In genomic region chr12:114668905-114669304, GRCh38 we compare ENCODE assay signal across 12 cellular contexts. TPM values are rescaled to one million over a fixed set of nuclear protein-coding genes. Genes with fewer than 3 reads are reported as not detected.
DNase-seq lines count a peak whose midpoint lies in the region; ATAC-seq and TF ChIP-seq lines count a peak whose summit lies in the region.
"Had no signal": no experiment of that assay in that cellular context is flagged by ENCODE, and none has a peak within 500 bp of the region (broad histone marks: within the 10 kb centered on the region; RNA-seq: fewer than 3 reads in every experiment).

No MANE protein-coding gene starts in this region.

- H3K4me3 Mint-ChIP-seq in GM23338, result peak overlapping the region; percentile 49; the same call in 2 of the 3 replicates
- H3K4me3 Mint-ChIP-seq: central memory CD8-positive, alpha-beta T cell had no signal

- peak overlapping the region; percentile 79 for H3K9ac ChIP-seq in adipocyte (ENCODE audit: low read length)
- H3K9ac ChIP-seq in iPS-15b (ENCODE audit: low read depth, low read length), result no peak overlapping the region

- H3K27me3 ChIP-seq in GM23338 (ENCODE audit: insufficient read depth) (peaks cover 95% of the 10 kb centered on the region), adipocyte (replicated peaks; ENCODE audit: control insufficient read depth, insufficient read depth, low read length) (no peaks in the 10 kb centered on the region), iPS-15b (ENCODE audit: control insufficient read depth, insufficient read depth, low read length) (peaks cover 88% of the 10 kb centered on the region), stomach (peaks cover 15 to 100% (median 75%) of the 10 kb centered on the region in 3 donors)

- H3K9me3 Mint-ChIP-seq in GM23338, result no peaks in the 10 kb centered on the region
- H3K9me3 Mint-ChIP-seq: central memory CD8-positive, alpha-beta T cell had no signal

- H3K27ac Mint-ChIP-seq in GM23338, result no peak overlapping the region

- H4K20me1 ChIP-seq in GM23338 (replicated peaks; ENCODE audit: insufficient read depth), result peaks cover 16% of the 10 kb centered on the region

- H3K9me2 ChIP-seq in GM23338 (ENCODE audit: insufficient read depth), result no peaks in the 10 kb centered on the region

- H3K79me2 ChIP-seq in GM23338 (replicated peaks; ENCODE audit: insufficient read depth), result no peaks in the 10 kb centered on the region

- H3K27me3 Mint-ChIP-seq in GM23338 (ENCODE audit: insufficient read depth, low read depth, poor library complexity), result peaks cover 94% of the 10 kb centered on the region

- H3K4me2 ChIP-seq in GM23338, result peak overlapping the region; percentile 85

- H3K36me3 ChIP-seq in GM23338 (ENCODE audit: insufficient read depth) (no peaks in the 10 kb centered on the region), adipocyte (ENCODE audit: control insufficient read depth, insufficient read depth, low read length, severe bottlenecking) (peaks cover 23% of the 10 kb centered on the region), iPS-15b (ENCODE audit: control insufficient read depth, insufficient read depth, low read length) (no peaks in the 10 kb centered on the region), stomach (peaks cover 0 to 12% (median 6%) of the 10 kb centered on the region in 4 donors)

- peak; percentile 0; the same call in 1 of the 3 replicates for ATAC-seq in GM23338
- ATAC-seq in HG02870 (IDR thresholded peaks at IDR 0.05; ENCODE audit: unreplicated experiment), result no peak

- 11 to 31% (median 21%) methylated on average over 4 to 20 of the region's 20 CpGs for WGBS in stomach, 5 donors

- H3K27ac ChIP-seq in GM23338 (ENCODE audit: low read depth), result no peak overlapping the region
- H3K27ac ChIP-seq in stomach, result peak overlapping the region in 4 of 5 donors; percentile 25 to 62 (median 44)

- peaks cover 26% of the 10 kb centered on the region for H3F3A ChIP-seq in GM23338 (replicated peaks; ENCODE audit: low read depth)

- TF ChIP-seq POLR2A in stomach (IDR thresholded peaks at IDR 0.05), result no peak

- H3K4me1 ChIP-seq in GM23338 (ENCODE audit: insufficient read depth) (peaks cover 72% of the 10 kb centered on the region), adipocyte (ENCODE audit: control insufficient read depth, insufficient read depth, low read length) (peaks cover 30% of the 10 kb centered on the region), iPS-15b (ENCODE audit: control insufficient read depth, insufficient read depth, low read length) (peaks cover 10% of the 10 kb centered on the region), stomach (peaks cover 10 to 55% (median 40%) of the 10 kb centered on the region in 4 donors)

- no peaks in the 10 kb centered on the region for H3K36me3 Mint-ChIP-seq in GM23338 (ENCODE audit: low read depth)

- H3K4me3 ChIP-seq in GM23338, result peak overlapping the region; percentile 53
- H3K4me3 ChIP-seq in adipocyte (ENCODE audit: low read length), result peak overlapping the region; percentile 77
- peak overlapping the region; percentile 43 for H3K4me3 ChIP-seq in iPS-15b (ENCODE audit: low read depth, low read length)
- H3K4me3 ChIP-seq in stomach, result peak overlapping the region; percentile 32 to 41 (median 32)

- H3K9me3 ChIP-seq in adipocyte (ENCODE audit: control insufficient read depth, low read length) (no peaks in the 10 kb centered on the region), iPS-15b (ENCODE audit: control insufficient read depth, insufficient read depth, low read length) (no peaks in the 10 kb centered on the region), stomach (no peaks in the 10 kb centered on the region)

- DNase-seq in GM23338 (ENCODE audit: low spot score) (peak; percentile 55), adipocyte (ENCODE audit: low read depth) (peak; percentile 60), stomach (no peak), SKM-1 treated with dmso at 0.1 percent for 144 hours (lab: John Stamatoyannopoulos, UW; ENCODE audit: unreplicated experiment) (no peak), amniotic stem cell (lab: John Stamatoyannopoulos, UW) (no peak), GDM1 (lab: John Stamatoyannopoulos, UW) (no peak)

- H3K4me1 Mint-ChIP-seq in GM23338, result peaks cover 65% of the 10 kb centered on the region
- H3K4me1 Mint-ChIP-seq: central memory CD8-positive, alpha-beta T cell had no signal

- TF ChIP-seq CTCF in GM23338 (conservative IDR thresholded peaks at IDR 0.05; ENCODE audit: low read depth in 2 of 2) (no peak), stomach (IDR thresholded peaks at IDR 0.05) (no peak)

- intact Hi-C loops in stomach (cut with DNase I; ENCODE audit: low total_unique reads), result loop anchor here (5.0 kb wide), 1 partner anchor 1083 kb away; no protein-coding TSS in a partner anchor

- no peak for TF ChIP-seq EP300 in stomach (IDR thresholded peaks at IDR 0.05)

- H2AFZ ChIP-seq in GM23338, result no peak overlapping the region

TF ChIP-seq in GM23338, 12 proteins besides CTCF, POLR2A, EP300 and RAD21 (continues in another document):
- TF ChIP-seq CREB1 (CRISPR knock-in tag; IDR thresholded peaks at IDR 0.05; ENCODE audit: low read depth) (no peak), NANOG (IDR thresholded peaks at IDR 0.05; ENCODE audit: borderline replicate concordance) (no peak), ZNF331 (CRISPR knock-in tag; IDR thresholded peaks at IDR 0.05; ENCODE audit: low read depth) (no peak), EZH2 (IDR thresholded peaks at IDR 0.05; ENCODE audit: low read depth, unreplicated experiment) (no peak), REST (IDR thresholded peaks at IDR 0.05; ENCODE audit: unreplicated experiment) (no peak), POLR2AphosphoS5 (IDR thresholded peaks at IDR 0.05; ENCODE audit: low read depth) (no peak)

RNA-seq across cellular contexts. Expression of gene TBX3, which starts 15.1 kb away (rescaled TPM):
- total RNA-seq in GM23338 (2014; rRNA removed; shearing (Covaris generic)), result 0.24 and 0.35 TPM in 2 replicates
- polyA plus RNA-seq in GM23338 (2016; fragmentation: Nextera tagmentation; extraction: Ambion mirVana), result 0.18 and 0.33 TPM in 2 replicates
- 10 to 100 TPM in 2 of 5 donors, 1 to 10 TPM in 2, not detected in 1; 5.7 to 12.7 (median 10.3) TPM for total RNA-seq in stomach
- polyA plus RNA-seq in stomach, result 1 to 10 TPM; 2.5 to 4.9 (median 3.5) TPM
- total RNA-seq: G401; T-helper 2 cell treated with Interferon-gamma antibody and Interleukin-4, amounts not matched to agents 100 ng/mL and 5 ng/mL, for 36 hours had no signal
- polyA plus RNA-seq: neural cell had no signal

Comparison
In these comparisons a context has a peak if more than half of its experiments do, and no peak if none do; other contexts are left out.
1. DNase-seq: peak in GM23338 (single experiment) and adipocyte (single experiment); none in stomach (single experiment), SKM-1 treated with dmso at 0.1 percent for 144 hours (single experiment), amniotic stem cell (single experiment) and GDM1 (single experiment).
2. Peak in every context shown above with its lines, with median percentiles within 50 percentile points of each other: H3K4me3 ChIP-seq.